Comparison of ENCODE assay signal across 1 cellular context in genomic region chr13:40404407-40404806, GRCh38.
TF ChIP-seq lines count a peak whose summit lies in the region.

No MANE protein-coding gene starts in this region.

TF ChIP-seq in IMR-90, 13 proteins besides CTCF, POLR2A, EP300 and RAD21 (continued from another document):
- no peak for TF ChIP-seq ELK1 (IDR thresholded peaks at IDR 0.05; ENCODE audit: borderline replicate concordance, low read depth, low read length)
- TF ChIP-seq MAFK (IDR thresholded peaks at IDR 0.05; ENCODE audit: low read depth, low read length) = no peak
- no peak for TF ChIP-seq MAZ (IDR thresholded peaks at IDR 0.05; ENCODE audit: borderline replicate concordance, low read depth, low read length)
- no peak for TF ChIP-seq CEBPB (IDR thresholded peaks at IDR 0.05; ENCODE audit: low read depth, low read length)
- no peak for TF ChIP-seq CHD1 (IDR thresholded peaks at IDR 0.05; ENCODE audit: low read depth, low read length)
